30 cellular contexts compared by ENCODE assay signal in the genomic region with DNA sequence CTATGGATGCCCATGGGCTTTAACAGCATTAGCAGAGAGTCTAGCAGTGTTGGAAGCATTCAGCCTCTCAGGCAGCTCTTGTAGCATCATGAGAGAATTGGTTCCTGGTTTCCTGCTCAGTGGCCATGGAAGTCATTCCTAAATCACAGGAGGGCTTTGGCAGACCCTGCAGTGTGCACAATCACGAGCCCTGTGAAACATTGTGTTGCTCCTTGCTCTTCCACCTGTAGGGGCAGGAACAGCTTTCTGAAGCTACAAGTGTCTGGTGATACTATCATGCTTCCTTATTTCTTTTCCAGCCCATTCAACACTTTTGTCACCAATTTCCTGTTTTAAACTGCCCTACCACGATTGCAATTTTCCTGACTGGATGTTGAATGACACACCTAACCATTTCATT.
"Had no signal": no experiment of that assay in that cellular context is flagged by ENCODE, and none has a peak within 500 bp of the region (broad histone marks: within the 10 kb centered on the region; RNA-seq: fewer than 3 reads in every experiment).

No MANE protein-coding gene starts in this region.

- H3K36me3 Mint-ChIP-seq: activated naive CD8-positive, alpha-beta T cell had no signal

- H3K27me3 ChIP-seq: brain microvascular endothelial cell, esophagus muscularis mucosa, foreskin keratinocyte, gastrocnemius medialis, heart left ventricle had no signal

- H3K4me3 Mint-ChIP-seq: activated B cell treated with CpG ODN at 0.5 μM for 24 hours; activated CD8-positive, alpha-beta T cell treated with anti-CD3 and anti-CD28 coated beads for 36 hours; activated naive CD8-positive, alpha-beta T cell; activated T-cell treated with anti-CD3 and anti-CD28 coated beads, Interleukin-2, amount 50 U/mL, for 4 hours; activated T-helper 17 cell treated with anti-CD3 and anti-CD28 coated beads, Interleukin-2, amount 50 U/mL, for 72 hours; central memory CD8-positive, alpha-beta T cell; dendritic cell treated with granulocyte-macrophage colony-stimulating factor and Interleukin-4, amounts not matched to agents 40 ng/mL and 50 ng/mL, for 4 days had no signal

- H3K9me3 ChIP-seq: gastrocnemius medialis had no signal

- H3K4me1 Mint-ChIP-seq: activated B cell treated with CpG ODN at 0.5 μM for 24 hours; activated T-helper 17 cell treated with anti-CD3 and anti-CD28 coated beads, Interleukin-2, amount 50 U/mL, for 72 hours; central memory CD8-positive, alpha-beta T cell had no signal

- DNase-seq: activated B cell treated with CpG ODN at 0.5 μM for 24 hours; activated CD4-positive, alpha-beta T cell treated with anti-CD3 and anti-CD28 coated beads for 48 hours; activated CD4-positive, alpha-beta T cell treated with anti-CD3 and anti-CD28 coated beads, Interleukin-2, amount 50 U/mL, for 1 hour; activated CD4-positive, alpha-beta T cell treated with anti-CD3 and anti-CD28 coated beads, Interleukin-2, amount 50 U/mL, for 48 hours; activated CD8-positive, alpha-beta memory T cell treated with anti-CD3 and anti-CD28 coated beads for 24 hours; activated CD8-positive, alpha-beta T cell treated with anti-CD3 and anti-CD28 coated beads for 36 hours; activated effector memory CD4-positive, alpha-beta T cell treated with Interleukin-2 at 50 U/mL for 16 hours; activated gamma-delta T cell treated with Interleukin-2 at 50 U/mL for 16 hours; activated naive CD4-positive, alpha-beta T cell treated with anti-CD3 and anti-CD28 coated beads, Interleukin-2, amount 50 U/mL, for 16 hours; activated naive CD4-positive, alpha-beta T cell treated with Interleukin-2 at 50 U/mL for 16 hours; activated T-cell treated with anti-CD3 and anti-CD28 coated beads, Interleukin-2, amount 50 U/mL, for 4 hours; amniotic stem cell; anterior cingulate cortex; brain microvascular endothelial cell; dorsolateral prefrontal cortex; effector memory CD4-positive, alpha-beta T cell; erythroblast; foreskin keratinocyte; gastrocnemius medialis; glutamatergic neuron; heart left ventricle; T-helper 2 cell had no signal

- H3K27ac ChIP-seq: brain microvascular endothelial cell, coronary artery, dorsolateral prefrontal cortex, esophagus muscularis mucosa, foreskin keratinocyte, gastrocnemius medialis, heart left ventricle, VCaP had no signal

- H3K27me3 Mint-ChIP-seq: activated B cell treated with CpG ODN at 0.5 μM for 24 hours; activated CD8-positive, alpha-beta T cell treated with anti-CD3 and anti-CD28 coated beads for 36 hours; activated naive CD8-positive, alpha-beta T cell; activated T-helper 17 cell treated with anti-CD3 and anti-CD28 coated beads, Interleukin-2, amount 50 U/mL, for 72 hours; central memory CD8-positive, alpha-beta T cell; dendritic cell treated with granulocyte-macrophage colony-stimulating factor and Interleukin-4, amounts not matched to agents 40 ng/mL and 50 ng/mL, for 4 days had no signal

- H3K4me3 ChIP-seq: coronary artery, dorsolateral prefrontal cortex, esophagus muscularis mucosa, gastrocnemius medialis, heart left ventricle had no signal

- ATAC-seq: activated CD4-positive, CD25-positive, alpha-beta regulatory T cell treated with anti-CD3 and anti-CD28 coated beads, Interleukin-2, amount 50 U/mL, for 24 hours; activated CD8-positive, alpha-beta T cell treated with anti-CD3 and anti-CD28 coated beads for 36 hours; activated T-cell treated with anti-CD3 and anti-CD28 coated beads, Interleukin-2, amount 50 U/mL, for 4 hours; activated T-helper 17 cell treated with anti-CD3 and anti-CD28 coated beads, Interleukin-2, amount 50 U/mL, for 72 hours; foreskin keratinocyte; gastrocnemius medialis; heart left ventricle had no signal

- H3K4me1 ChIP-seq: esophagus muscularis mucosa, foreskin keratinocyte, gastrocnemius medialis, heart left ventricle had no signal

- H3K27ac Mint-ChIP-seq: activated B cell treated with CpG ODN at 0.5 μM for 24 hours; activated CD8-positive, alpha-beta T cell treated with anti-CD3 and anti-CD28 coated beads for 36 hours; activated naive CD8-positive, alpha-beta T cell; activated T-helper 17 cell treated with anti-CD3 and anti-CD28 coated beads, Interleukin-2, amount 50 U/mL, for 72 hours; dendritic cell treated with granulocyte-macrophage colony-stimulating factor and Interleukin-4, amounts not matched to agents 40 ng/mL and 50 ng/mL, for 4 days had no signal

- H3K36me3 ChIP-seq: brain microvascular endothelial cell, esophagus muscularis mucosa, gastrocnemius medialis, heart left ventricle had no signal
